ENCODE assay signal across 1 cellular context in genomic region chr4:15668566-15669435, GRCh38.
TF ChIP-seq lines count a peak whose summit lies in the region.

No MANE protein-coding gene starts in this region.

TF ChIP-seq in IMR-90, 13 proteins besides CTCF, POLR2A, EP300 and RAD21:
- no peak for TF ChIP-seq RCOR1 (IDR thresholded peaks at IDR 0.05; ENCODE audit: insufficient replicate concordance, low read length)
- no peak for TF ChIP-seq FOS (IDR thresholded peaks at IDR 0.05; ENCODE audit: low read depth, low read length)
- TF ChIP-seq USF2 (IDR thresholded peaks at IDR 0.05; ENCODE audit: low read depth, low read length) = no peak
- no peak for TF ChIP-seq SMC3 (IDR thresholded peaks at IDR 0.05; ENCODE audit: low read depth, low read length)
- no peak for TF ChIP-seq CEBPB (IDR thresholded peaks at IDR 0.05; ENCODE audit: low read depth, low read length)
- no peak for TF ChIP-seq RFX5 (IDR thresholded peaks at IDR 0.05; ENCODE audit: low read depth, low read length)
- TF ChIP-seq NFE2L2 (IDR thresholded peaks at IDR 0.05; ENCODE audit: low read depth, low read length) = no peak
- TF ChIP-seq CHD1 (IDR thresholded peaks at IDR 0.05; ENCODE audit: low read depth, low read length) = no peak
- no peak for TF ChIP-seq ELK1 (IDR thresholded peaks at IDR 0.05; ENCODE audit: borderline replicate concordance, low read depth, low read length)
- TF ChIP-seq MAFK (IDR thresholded peaks at IDR 0.05; ENCODE audit: low read depth, low read length) = no peak
- TF ChIP-seq BHLHE40 (IDR thresholded peaks at IDR 0.05; ENCODE audit: low read depth, low read length) = no peak
- no peak for TF ChIP-seq MAZ (IDR thresholded peaks at IDR 0.05; ENCODE audit: borderline replicate concordance, low read depth, low read length)
- no peak for TF ChIP-seq MXI1 (IDR thresholded peaks at IDR 0.05; ENCODE audit: borderline replicate concordance, low read depth, low read length)
